1 cellular context compared by ENCODE assay signal in genomic region chr15:73888224-73889041, GRCh38.
TF ChIP-seq lines count a peak whose summit lies in the region.

No MANE protein-coding gene starts in this region.

TF ChIP-seq in H1, 55 proteins besides CTCF, POLR2A, EP300 and RAD21 (continued from another document):
- TF ChIP-seq CHD7 (IDR thresholded peaks at IDR 0.05; ENCODE audit: insufficient replicate concordance, low read length) (no peak), CTBP2 (IDR thresholded peaks at IDR 0.05; ENCODE audit: borderline replicate concordance, insufficient read depth, insufficient read length, low read length) (no peak), CREB1 (IDR thresholded peaks at IDR 0.05) (no peak), ASH2L (IDR thresholded peaks at IDR 0.05; ENCODE audit: low read length) (no peak)
